1 cellular context compared by ENCODE assay signal in the genomic region with DNA sequence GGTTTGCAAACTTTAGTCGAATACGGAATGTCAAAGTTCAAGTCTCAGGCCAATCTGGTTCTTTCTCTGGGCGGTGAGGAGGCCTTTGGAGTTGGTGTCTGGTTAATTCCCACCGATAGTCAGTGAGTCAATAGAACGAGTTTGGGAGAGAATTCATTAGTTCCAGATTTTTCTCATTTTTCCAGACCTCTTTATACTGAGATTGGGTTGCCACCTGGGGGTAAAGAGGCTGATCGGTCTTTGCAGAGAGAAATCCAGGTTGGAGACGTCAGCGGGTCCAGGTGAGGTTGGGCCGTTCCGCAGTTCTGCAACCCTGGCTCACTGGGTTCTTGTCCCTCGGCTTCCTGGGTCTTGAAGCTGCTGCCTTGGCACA.
TF ChIP-seq lines count a peak whose summit lies in the region.

No MANE protein-coding gene starts in this region.

TF ChIP-seq in SK-N-SH, 30 proteins besides CTCF, POLR2A, EP300 and RAD21 (continued from another document):
- TF ChIP-seq, protein P1, sequence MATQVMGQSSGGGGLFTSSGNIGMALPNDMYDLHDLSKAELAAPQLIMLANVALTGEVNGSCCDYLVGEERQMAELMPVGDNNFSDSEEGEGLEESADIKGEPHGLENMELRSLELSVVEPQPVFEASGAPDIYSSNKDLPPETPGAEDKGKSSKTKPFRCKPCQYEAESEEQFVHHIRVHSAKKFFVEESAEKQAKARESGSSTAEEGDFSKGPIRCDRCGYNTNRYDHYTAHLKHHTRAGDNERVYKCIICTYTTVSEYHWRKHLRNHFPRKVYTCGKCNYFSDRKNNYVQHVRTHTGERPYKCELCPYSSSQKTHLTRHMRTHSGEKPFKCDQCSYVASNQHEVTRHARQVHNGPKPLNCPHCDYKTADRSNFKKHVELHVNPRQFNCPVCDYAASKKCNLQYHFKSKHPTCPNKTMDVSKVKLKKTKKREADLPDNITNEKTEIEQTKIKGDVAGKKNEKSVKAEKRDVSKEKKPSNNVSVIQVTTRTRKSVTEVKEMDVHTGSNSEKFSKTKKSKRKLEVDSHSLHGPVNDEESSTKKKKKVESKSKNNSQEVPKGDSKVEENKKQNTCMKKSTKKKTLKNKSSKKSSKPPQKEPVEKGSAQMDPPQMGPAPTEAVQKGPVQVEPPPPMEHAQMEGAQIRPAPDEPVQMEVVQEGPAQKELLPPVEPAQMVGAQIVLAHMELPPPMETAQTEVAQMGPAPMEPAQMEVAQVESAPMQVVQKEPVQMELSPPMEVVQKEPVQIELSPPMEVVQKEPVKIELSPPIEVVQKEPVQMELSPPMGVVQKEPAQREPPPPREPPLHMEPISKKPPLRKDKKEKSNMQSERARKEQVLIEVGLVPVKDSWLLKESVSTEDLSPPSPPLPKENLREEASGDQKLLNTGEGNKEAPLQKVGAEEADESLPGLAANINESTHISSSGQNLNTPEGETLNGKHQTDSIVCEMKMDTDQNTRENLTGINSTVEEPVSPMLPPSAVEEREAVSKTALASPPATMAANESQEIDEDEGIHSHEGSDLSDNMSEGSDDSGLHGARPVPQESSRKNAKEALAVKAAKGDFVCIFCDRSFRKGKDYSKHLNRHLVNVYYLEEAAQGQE (IDR thresholded peaks at IDR 0.05; ENCODE audit: low read depth, low read length) = no peak
- no peak for TF ChIP-seq RFX5 (IDR thresholded peaks at IDR 0.05; ENCODE audit: low read length)
TF ChIP-seq in SK-N-SH: peak in this region for 0.
